In genomic region chr15:55290361-55291057, GRCh38 we compare ENCODE assay signal across 8 cellular contexts. TPM values are rescaled to one million over a fixed set of nuclear protein-coding genes. Genes with fewer than 3 reads are reported as not detected.
DNase-seq lines count a peak whose midpoint lies in the region; ATAC-seq, FAIRE-seq and TF ChIP-seq lines count a peak whose summit lies in the region.

No MANE protein-coding gene starts in this region.

- WGBS in heart left ventricle, 4 donors = 15 to 18% (median 17%) methylated on average over 23 of the region's 23 CpGs

- H3K27me3 ChIP-seq in adipocyte (replicated peaks; ENCODE audit: control insufficient read depth, insufficient read depth, low read length) = no peaks in the 10 kb centered on the region
- H3K27me3 ChIP-seq in heart left ventricle = no peaks in the 10 kb centered on the region

- H3K27ac ChIP-seq in heart left ventricle = peak overlapping the region; percentile 72 to 96 (median 87)

- peak; percentile 31 for FAIRE-seq in GM12891 (lab: Jason Lieb, UNC)

- DNase-seq in GM12891 (ENCODE audit: insufficient read length, low spot score) (peak; percentile 66), NCI-H1105 (lab: John Stamatoyannopoulos, UW) (peak; percentile 19), SW480 (ENCODE audit: low spot score) (peak; percentile 66), adipocyte (ENCODE audit: low read depth) (peak; percentile 94), heart left ventricle (peak; percentile 80 to 92 (median 82)), posterior vena cava (ENCODE audit: low spot score) (peak; percentile 96), ureter (ENCODE audit: low spot score) (peak; percentile 85)

- ATAC-seq in HG02763 (IDR thresholded peaks at IDR 0.05; ENCODE audit: unreplicated experiment) = peak; percentile 72
- ATAC-seq in heart left ventricle = peak; percentile 86 to 95 (median 94)

- H3K9me3 ChIP-seq in adipocyte (ENCODE audit: control insufficient read depth, low read length) (no peaks in the 10 kb centered on the region), heart left ventricle (no peaks in the 10 kb centered on the region)

- H3K4me3 ChIP-seq in adipocyte (ENCODE audit: low read length) = peak overlapping the region; percentile 94
- H3K4me3 ChIP-seq in heart left ventricle = peak overlapping the region; percentile 73 to 94 (median 84)

- peaks cover 3% of the 10 kb centered on the region for H3K4me1 ChIP-seq in adipocyte (ENCODE audit: control insufficient read depth, insufficient read depth, low read length)
- peaks cover 0 to 32% (median 3%) of the 10 kb centered on the region in 12 donors for H3K4me1 ChIP-seq in heart left ventricle

- H3K9ac ChIP-seq in adipocyte (ENCODE audit: low read length) = peak overlapping the region; percentile 93

- TF ChIP-seq POLR2A in GM12891 (IDR thresholded peaks at IDR 0.05; ENCODE audit: low read depth, low read length) (no peak), heart left ventricle (IDR thresholded peaks at IDR 0.05) (no peak)

- TF ChIP-seq CTCF in heart left ventricle (IDR thresholded peaks at IDR 0.05) = peak; percentile 73 to 96 (median 89)

- intact Hi-C loops in heart left ventricle (cut with DNase I) = loop anchor here (1.0 to 10.0 kb wide), 5 partner anchors 72 to 114 kb away; partner anchors contain the start of genes CCPG1 (in 1 of the 10) and PIERCE2 (in 1 of the 10)
- intact Hi-C loops in posterior vena cava (cut with DNase I) = no loop called here

- H3K36me3 ChIP-seq in adipocyte (ENCODE audit: control insufficient read depth, insufficient read depth, low read length, severe bottlenecking) = no peaks in the 10 kb centered on the region
- no peaks in the 10 kb centered on the region for H3K36me3 ChIP-seq in heart left ventricle

TF ChIP-seq in GM12891, 5 proteins besides CTCF, POLR2A, EP300 and RAD21:
- no peak for TF ChIP-seq POLR2AphosphoS5 (IDR thresholded peaks at IDR 0.05; ENCODE audit: low read depth, low read length)
- no peak for TF ChIP-seq SPI1 (IDR thresholded peaks at IDR 0.05; ENCODE audit: low read depth, low read length)
- no peak for TF ChIP-seq POU2F2 (IDR thresholded peaks at IDR 0.05; ENCODE audit: low read depth, low read length)
- no peak for TF ChIP-seq TAF1 (IDR thresholded peaks at IDR 0.05; ENCODE audit: low read depth, low read length)
- TF ChIP-seq PAX5 (IDR thresholded peaks at IDR 0.05; ENCODE audit: insufficient read depth, low read length, severe bottlenecking) = no peak
TF ChIP-seq in GM12891: peak in this region for 0.

RNA-seq across cellular contexts. Expression of gene RAB27A, which starts 0.9 kb away (rescaled TPM):
- polyA plus RNA-seq in GM12891 (2012; ENCODE audit: low read depth, missing spikeins) = 14.4 TPM
- total RNA-seq in heart left ventricle (10 to 100 TPM in 1 of 9 donors, 1 to 10 TPM in 8; 1.8 to 17.2 (median 4.2) TPM), posterior vena cava (10 to 100 TPM; 40.6 to 59.3 TPM), ureter (29.0 TPM)
- polyA plus RNA-seq in heart left ventricle = 1 to 10 TPM; 1.4 to 9.0 TPM

RNA-seq across cellular contexts. Expression of gene PIGBOS1, which starts 28.4 kb away (rescaled TPM):
- 11.6 TPM for polyA plus RNA-seq in GM12891 (2012; ENCODE audit: low read depth, missing spikeins)
- total RNA-seq in heart left ventricle (10 to 100 TPM in 1 of 9 donors, 1 to 10 TPM in 8; 5.8 to 12.0 (median 7.7) TPM), posterior vena cava (1 to 10 TPM; 8.5 to 8.7 TPM), ureter (9.9 TPM)
- 10 to 100 TPM; 14.8 to 18.0 TPM for polyA plus RNA-seq in heart left ventricle

RNA-seq across cellular contexts. Expression of gene PIGB, which starts 28.5 kb away (rescaled TPM):
- polyA plus RNA-seq in GM12891 (2012; ENCODE audit: low read depth, missing spikeins) = 10.1 TPM
- 10 to 100 TPM in 1 of 9 donors, 1 to 10 TPM in 8; 2.4 to 10.3 (median 3.0) TPM for total RNA-seq in heart left ventricle
- polyA plus RNA-seq in heart left ventricle = 1 to 10 TPM; 2.3 to 3.5 TPM
- total RNA-seq in posterior vena cava = 10 to 100 TPM; 13.6 to 16.1 TPM
- 23.0 TPM for total RNA-seq in ureter

Comparison
In these comparisons a context has a peak if more than half of its experiments do, and no peak if none do; other contexts are left out.
1. Peak in every context shown above with its lines: DNase-seq, ATAC-seq, H3K4me3 ChIP-seq and H3K27ac ChIP-seq.
2. DNase-seq: peak in every context shown above with its lines; median percentile 96 in posterior vena cava; 94 in adipocyte; 85 in ureter; 82 in heart left ventricle; 66 in GM12891; 66 in SW480; 19 in NCI-H1105.
3. intact Hi-C loops: an anchor here in heart left ventricle (1.0 to 10.0 kb wide); none called in posterior vena cava.